In genomic region chr14:21244546-21244945, GRCh38 we compare ENCODE assay signal across 17 cellular contexts. TPM values are rescaled to one million over a fixed set of nuclear protein-coding genes. Genes with fewer than 3 reads are reported as not detected.
DNase-seq lines count a peak whose midpoint lies in the region; ATAC-seq and TF ChIP-seq lines count a peak whose summit lies in the region.
"Had no signal": no experiment of that assay in that cellular context is flagged by ENCODE, and none has a peak within 500 bp of the region (broad histone marks: within the 10 kb centered on the region; RNA-seq: fewer than 3 reads in every experiment).

No MANE protein-coding gene starts in this region.

- H3K4me3 ChIP-seq in IMR-90 (ENCODE audit: insufficient read depth, low read depth, low read length) (no peak overlapping the region), mammary epithelial cell (replicated peaks in 1 of 3; ENCODE audit: insufficient read depth in 1 of 3, low read depth in 2 of 3, low read length in 3 of 3) (no peak overlapping the region), SJCRH30 (no peak overlapping the region)
- H3K4me3 ChIP-seq: BLaER1 had no signal

- peak overlapping the region in 1 of 10 donors; percentile 28 for H3K4me3 Mint-ChIP-seq in naive thymus-derived CD8-positive, alpha-beta T cell
- H3K4me3 Mint-ChIP-seq: nephron had no signal

- H3K4me2 ChIP-seq in IMR-90 (ENCODE audit: low read depth, low read length), result no peak overlapping the region
- no peak overlapping the region for H3K4me2 ChIP-seq in mammary epithelial cell (ENCODE audit: insufficient read depth, low read depth, low read length)
- H3K4me2 ChIP-seq: BLaER1 had no signal

- H4K20me1 ChIP-seq in IMR-90 (ENCODE audit: insufficient read depth, low read length), result peaks cover 97% of the 10 kb centered on the region
- peaks cover 44% of the 10 kb centered on the region for H4K20me1 ChIP-seq in mammary epithelial cell (ENCODE audit: insufficient read depth, low read length)

- H3K9ac ChIP-seq in IMR-90 (ENCODE audit: low read depth, low read length) (no peak overlapping the region), mammary epithelial cell (ENCODE audit: insufficient read depth, low read length) (no peak overlapping the region)
- H3K9ac ChIP-seq: BLaER1 had no signal

- no peaks in the 10 kb centered on the region for H3K27me3 Mint-ChIP-seq in naive thymus-derived CD8-positive, alpha-beta T cell

- no peaks in the 10 kb centered on the region for H3K9me3 Mint-ChIP-seq in naive thymus-derived CD8-positive, alpha-beta T cell
- H3K9me3 Mint-ChIP-seq: nephron had no signal

- H3K27ac Mint-ChIP-seq in naive thymus-derived CD8-positive, alpha-beta T cell, result peak overlapping the region in 7 of 10 donors; percentile 6 to 93 (median 32)

- no peak for TF ChIP-seq RAD21 in IMR-90 (IDR thresholded peaks at IDR 0.05; ENCODE audit: low read length)

- no peaks in the 10 kb centered on the region for H3K27me3 ChIP-seq in IMR-90 (ENCODE audit: control insufficient read depth, insufficient read depth, low read length)
- no peaks in the 10 kb centered on the region for H3K27me3 ChIP-seq in mammary epithelial cell (ENCODE audit: insufficient read depth, low read length)
- H3K27me3 ChIP-seq in SJCRH30, result no peaks in the 10 kb centered on the region
- H3K27me3 ChIP-seq: BLaER1 had no signal

- H3K9me1 ChIP-seq in IMR-90 (ENCODE audit: insufficient read depth, low read length), result peaks cover 4% of the 10 kb centered on the region

- H2BK20ac ChIP-seq in IMR-90 (ENCODE audit: low read depth, low read length), result no peak overlapping the region

- H3K4me1 ChIP-seq in IMR-90 (ENCODE audit: control insufficient read depth, insufficient read depth, low read length) (peaks cover 3% of the 10 kb centered on the region; the same call in 1 of the 2 replicates), mammary epithelial cell (ENCODE audit: insufficient read depth, low read length) (no peaks in the 10 kb centered on the region), SJCRH30 (peaks cover 3% of the 10 kb centered on the region; the same call in 1 of the 2 replicates)

- no peak overlapping the region for H4K5ac ChIP-seq in IMR-90 (ENCODE audit: low read depth, low read length)

- TF ChIP-seq CTCF in IMR-90 (conservative IDR thresholded peaks at IDR 0.05; ENCODE audit: low read depth, low read length) (no peak), mammary epithelial cell (conservative IDR thresholded peaks at IDR 0.05 in 1 of 2, IDR thresholded peaks at IDR 0.05 in 1 of 2; ENCODE audit: extremely low read depth in 1 of 2, insufficient read depth in 1 of 2, low read depth in 1 of 2, low read length in 2 of 2) (no peak)

- no peak overlapping the region for H4K91ac ChIP-seq in IMR-90 (ENCODE audit: insufficient read depth, low read depth, low read length)

- no peak overlapping the region for H4K8ac ChIP-seq in IMR-90 (ENCODE audit: low read depth in 2 of 2, low read length in 2 of 2)

- H2BK5ac ChIP-seq in IMR-90 (ENCODE audit: low read depth, low read length, poor library complexity, severe bottlenecking), result no peak overlapping the region

- CTCF ChIA-PET in IMR-90 (lab: Yijun Ruan, JAX) (no interaction called here), mammary epithelial cell (lab: Charles Lee; ENCODE audit: low non-redundant PET) (no interaction called here)

- H3K27ac ChIP-seq in IMR-90 (ENCODE audit: insufficient read depth, low read length) (no peak overlapping the region), mammary epithelial cell (ENCODE audit: insufficient read depth, low read depth, low read length) (no peak overlapping the region), SJCRH30 (no peak overlapping the region)
- H3K27ac ChIP-seq: BLaER1, RWPE1 had no signal

- dilution Hi-C loops in IMR-90 (cut with HindIII; ENCODE audit: low sequenced_read_pairs, unreplicated experiment) (no loop called here), mammary epithelial cell (cut with HindIII; ENCODE audit: low sequenced_read_pairs) (no loop called here)

- peak; percentile 59 for DNase-seq in CD1c-positive myeloid dendritic cell (ENCODE audit: extremely low spot score)
- DNase-seq in IMR-90, result no peak
- DNase-seq in mammary epithelial cell, result peak; percentile 30
- DNase-seq in naive thymus-derived CD8-positive, alpha-beta T cell, result no peak
- no peak for DNase-seq in GOT3 (lab: John Stamatoyannopoulos, UW)
- DNase-seq in SJCRH30, result no peak
- DNase-seq in mesenteric fat pad (ENCODE audit: low spot score), result no peak
- DNase-seq: amniotic stem cell, dermis blood vessel endothelial cell, foreskin fibroblast, GDM1, NCI-H1105 treated with DMSO at 0.1 percent for 48 hours, NCI-H446 had no signal

- ATAC-seq in IMR-90 (ENCODE audit: low read depth) (no peak), GM21786 (IDR thresholded peaks at IDR 0.05; ENCODE audit: unreplicated experiment) (no peak)
- ATAC-seq in naive thymus-derived CD8-positive, alpha-beta T cell, result no peak

- H3K36me3 ChIP-seq in IMR-90 (ENCODE audit: control insufficient read depth, insufficient read depth, low read length), result peaks cover 37% of the 10 kb centered on the region
- peaks cover 45% of the 10 kb centered on the region for H3K36me3 ChIP-seq in mammary epithelial cell (ENCODE audit: insufficient read depth, low read length)
- H3K36me3 ChIP-seq in SJCRH30, result peaks cover 84% of the 10 kb centered on the region

- H3K36me3 Mint-ChIP-seq in naive thymus-derived CD8-positive, alpha-beta T cell, result peaks cover 0 to 78% (median 11%) of the 10 kb centered on the region in 3 donors

- no peak overlapping the region for H3K56ac ChIP-seq in IMR-90 (ENCODE audit: extremely low read depth, insufficient read depth, low read length)

- no peak overlapping the region for H2AK5ac ChIP-seq in IMR-90 (ENCODE audit: low read depth, low read length)

- no peak overlapping the region for H2AK9ac ChIP-seq in IMR-90 (replicated peaks; ENCODE audit: low read depth, low read length, poor library complexity)

- H3K4ac ChIP-seq in IMR-90 (ENCODE audit: low read depth, low read length), result no peak overlapping the region

- BruUV-seq in IMR-90 (replicated peaks; lab: Mats Ljungman, UMichigan) (no TSS peak), mammary epithelial cell (replicated peaks; lab: Mats Ljungman, UMichigan) (no TSS peak)

- H3K14ac ChIP-seq in IMR-90 (replicated peaks; ENCODE audit: low read depth, low read length), result no peak overlapping the region

- WGBS in IMR-90 (ENCODE audit: extremely low coverage in 2 of 2, insufficient read length in 1 of 2), 2 experiments, result 90% methylated on average over 2 of the region's 7 CpGs; no CpG with 5 or more reads in 1 of the 2 experiments
- 85% methylated on average over 7 of the region's 7 CpGs for WGBS in mammary epithelial cell (ENCODE audit: low coverage, missing lambda C conversion rate)

- TF ChIP-seq POLR2A in IMR-90 (IDR thresholded peaks at IDR 0.05; ENCODE audit: low read depth, low read length), result no peak

- POLR2A ChIA-PET in IMR-90 (lab: Charles Lee; ENCODE audit: unreplicated experiment), result no interaction called here
- POLR2A ChIA-PET in naive thymus-derived CD8-positive, alpha-beta T cell (lab: Charles Lee), result interaction anchor here (1.3 to 1.4 kb wide), 2 partner anchors 12 to 30 kb away, joined by 3 read pairs; no protein-coding TSS in a partner anchor

- H3K18ac ChIP-seq in IMR-90 (ENCODE audit: low read depth, low read length), result no peak overlapping the region

- no peak overlapping the region for H2BK120ac ChIP-seq in IMR-90 (ENCODE audit: low read depth, low read length)

- H3K9me3 ChIP-seq in IMR-90 (ENCODE audit: control insufficient read depth, insufficient read depth, low read length) (no peaks in the 10 kb centered on the region), mammary epithelial cell (replicated peaks; ENCODE audit: insufficient read depth, low read length) (no peaks in the 10 kb centered on the region), SJCRH30 (replicated peaks) (no peaks in the 10 kb centered on the region)
- H3K9me3 ChIP-seq: BLaER1 had no signal

- H3K79me2 ChIP-seq in mammary epithelial cell (ENCODE audit: insufficient read depth, low read length), result peaks cover 100% of the 10 kb centered on the region

- no peak overlapping the region for H3K23ac ChIP-seq in IMR-90 (ENCODE audit: low read depth, low read length)

- peaks cover 8 to 48% of the 10 kb centered on the region in 2 experiments; a peak in 3 of 4 replicates for H3K79me1 ChIP-seq in IMR-90 (ENCODE audit: low read depth in 1 of 2, low read length in 2 of 2)

- intact Hi-C loops in IMR-90 (cut with micrococcal nuclease), result loop anchor here (10.0 kb wide), 1 partner anchor 310 kb away; no protein-coding TSS in a partner anchor
- intact Hi-C loops in mammary epithelial cell (cut with micrococcal nuclease), result no loop called here

- H3K4me1 Mint-ChIP-seq in naive thymus-derived CD8-positive, alpha-beta T cell, result peaks cover 31 to 82% (median 61%) of the 10 kb centered on the region in 4 donors

- no peak overlapping the region for H2BK15ac ChIP-seq in IMR-90 (ENCODE audit: low read depth, low read length)

- in situ Hi-C loops in IMR-90 (cut with MboI; ENCODE audit: low sequenced_read_pairs) (no loop called here), mammary epithelial cell (cut with MboI; ENCODE audit: low sequenced_read_pairs in 2 of 2) (no loop called here)

- no peak overlapping the region for H2AFZ ChIP-seq in IMR-90 (replicated peaks; ENCODE audit: low read length, poor library complexity)
- no peak overlapping the region for H2AFZ ChIP-seq in mammary epithelial cell (ENCODE audit: low read depth, low read length)

TF ChIP-seq in IMR-90, 13 proteins besides CTCF, POLR2A, EP300 and RAD21 (continues in another document):
- TF ChIP-seq BHLHE40 (IDR thresholded peaks at IDR 0.05; ENCODE audit: low read depth, low read length), result no peak
- TF ChIP-seq MXI1 (IDR thresholded peaks at IDR 0.05; ENCODE audit: borderline replicate concordance, low read depth, low read length), result no peak

RNA-seq across cellular contexts. Expression of gene HNRNPC, which starts 24.7 kb away (rescaled TPM):
- total RNA-seq in IMR-90 (2012; rRNA removed), result 308 and 548 TPM in 2 replicates
- 366 and 615 TPM in 2 replicates for polyA plus RNA-seq in IMR-90 (2012; rRNA removed)
- 170 and 542 TPM in 2 replicates for polyA plus RNA-seq in IMR-90 (2012; cell fraction: cytosol; rRNA removed)
- 75.4 and 293 TPM in 2 replicates for polyA plus RNA-seq in IMR-90 (2012; cell fraction: nucleus; rRNA removed; ENCODE audit: low replicate concordance)
- total RNA-seq in mammary epithelial cell, result 100 to 1,000 TPM; 471 to 576 TPM
- polyA plus RNA-seq in mammary epithelial cell, result 484 TPM
- polyA minus RNA-seq in mammary epithelial cell, result 552 TPM
- total RNA-seq in naive thymus-derived CD8-positive, alpha-beta T cell, result 100 to 1,000 TPM; 569 to 584 TPM
- polyA plus RNA-seq in naive thymus-derived CD8-positive, alpha-beta T cell, result 100 to 1,000 TPM; 795 to 893 (median 875) TPM
- 1,205 and 1,219 TPM in 2 replicates for total RNA-seq in SJCRH30 (2014; rRNA removed; shearing (Covaris generic))
- total RNA-seq in mesenteric fat pad, result 330 TPM

RNA-seq across cellular contexts. Expression of gene RPGRIP1, which starts 35.3 kb away (rescaled TPM):
- total RNA-seq in IMR-90 (2012; rRNA removed) (not detected in 2 replicates), mammary epithelial cell (under 1 TPM in 1 of 2 donors, not detected in 1; under 0.01 TPM), mesenteric fat pad (0.80 TPM)
- polyA plus RNA-seq in IMR-90 (2012; rRNA removed) (not detected in 2 replicates), mammary epithelial cell (not detected)
- not detected in 2 replicates for polyA plus RNA-seq in IMR-90 (2012; cell fraction: cytosol; rRNA removed)
- not detected in 2 replicates for polyA plus RNA-seq in IMR-90 (2012; cell fraction: nucleus; rRNA removed; ENCODE audit: low replicate concordance)
- polyA minus RNA-seq in mammary epithelial cell, result not detected
- not detected for total RNA-seq in naive thymus-derived CD8-positive, alpha-beta T cell
- under 1 TPM in 1 of 3 donors, not detected in 2; 0.09 TPM for polyA plus RNA-seq in naive thymus-derived CD8-positive, alpha-beta T cell
- not detected in 2 replicates for total RNA-seq in SJCRH30 (2014; rRNA removed; shearing (Covaris generic))
- total RNA-seq: dermis blood vessel endothelial cell had no signal

Comparison
In these comparisons a context has a peak if more than half of its experiments do, and no peak if none do; other contexts are left out.
1. DNase-seq: peak in CD1c-positive myeloid dendritic cell (single experiment) and mammary epithelial cell (single experiment); none in IMR-90 (single experiment), naive thymus-derived CD8-positive, alpha-beta T cell (0 of 10), GOT3 (single experiment), SJCRH30 (0 of 2) and mesenteric fat pad (single experiment).